Comparison of ENCODE assay signal across 8 cellular contexts in the genomic region with DNA sequence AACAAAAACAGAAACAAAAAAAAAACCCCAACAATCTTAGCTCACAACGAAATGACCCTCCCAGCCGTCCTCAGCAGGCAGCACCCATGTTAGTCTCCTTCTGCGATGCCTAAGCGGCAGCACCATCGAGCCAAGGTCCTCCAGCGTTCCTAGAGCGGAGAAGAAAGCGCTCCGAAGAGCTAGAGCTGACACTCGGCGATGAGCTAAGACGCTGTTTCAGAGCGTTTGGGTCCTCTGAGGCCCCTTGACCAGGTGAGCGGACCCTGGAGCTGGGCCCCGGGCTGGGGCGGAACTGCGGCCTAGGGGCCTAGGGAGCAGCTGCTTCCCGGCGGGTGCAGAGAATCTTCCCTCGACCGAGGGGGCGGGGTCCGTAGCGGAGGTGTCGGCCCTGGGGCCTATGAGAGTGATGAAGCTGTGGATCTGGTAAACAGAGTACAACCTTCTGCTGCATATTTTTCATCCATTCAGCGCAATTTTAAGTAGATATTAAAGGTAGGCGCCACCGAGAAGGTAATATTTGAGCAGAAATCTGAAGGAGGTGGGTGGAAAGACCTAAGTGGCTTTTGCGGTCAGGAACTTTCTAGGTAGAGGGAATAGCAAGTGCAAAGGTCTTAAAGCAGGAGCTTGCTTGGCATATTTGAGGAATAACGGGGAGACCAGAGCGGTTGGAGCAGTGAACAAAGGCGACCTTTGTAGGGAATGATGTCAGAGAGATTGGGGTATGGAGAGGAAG. TPM values are rescaled to one million over a fixed set of nuclear protein-coding genes. Genes with fewer than 3 reads are reported as not detected.
DNase-seq lines count a peak whose midpoint lies in the region; ATAC-seq and TF ChIP-seq lines count a peak whose summit lies in the region.

A gene (plus strand): TSS at position 182 of the 733 bp plus-strand sequence. CDS start 4,777 bp downstream, outside the sequence.

- H3K27me3 ChIP-seq in esophagus (ENCODE audit: control insufficient read depth in 1 of 2, insufficient read depth in 2 of 2, low read length in 2 of 2) (no peaks in the 10 kb centered on the region), mucosa of rectum (ENCODE audit: control insufficient read depth in 2 of 2, insufficient read depth in 2 of 2, low read length in 2 of 2) (no peaks in the 10 kb centered on the region)

- DNase-seq in DMS53 (lab: John Stamatoyannopoulos, UW), result peak; percentile 94
- DNase-seq in OCI-LY7 (ENCODE audit: low spot score), result peak; percentile 87
- peak; percentile 93 for DNase-seq in activated T-cell treated with anti-CD3 and anti-CD28 coated beads, Interleukin-2, amount 50 U/mL, for 24 hours
- DNase-seq in stimulated activated CD8-positive, alpha-beta memory T cell treated with anti-CD3 and anti-CD28 coated beads, Interleukin-4, amount 100 ng/mL, for 4 hours (ENCODE audit: low read depth in 2 of 2, low spot score in 1 of 2), result peak; percentile 67 to 84

- intact Hi-C loops in OCI-LY7 (cut with micrococcal nuclease; ENCODE audit: unreplicated experiment), result loop anchor here (2.0 kb wide), 1 partner anchor 14 kb away; a partner anchor contains a TSS

- H3K4me3 ChIP-seq in OCI-LY7 (ENCODE audit: low read depth, low read length, poor library complexity, severe bottlenecking) (peak within 1 kb of the TSS; percentile 76), esophagus (ENCODE audit: low read depth in 1 of 2, low read length in 2 of 2) (peak within 1 kb of the TSS; percentile 76 to 88), mucosa of rectum (ENCODE audit: low read length in 2 of 2) (peak within 1 kb of the TSS; percentile 81 to 93)

- ATAC-seq in GM21576 (IDR thresholded peaks at IDR 0.05; ENCODE audit: unreplicated experiment), result peak; percentile 87

- POLR2A ChIA-PET in OCI-LY7 (lab: Charles Lee), result interaction anchor here (0.6 to 2.4 kb wide), 10 partner anchors 14 to 484 kb away, joined by 3 to 24 read pairs (median 3); a partner anchor contains a TSS

- H3K4me3 Mint-ChIP-seq in IgD-negative memory B cell, result peak within 1 kb of the TSS in 1 of 4 donors; percentile 31
- H3K4me3 Mint-ChIP-seq in activated T-cell treated with anti-CD3 and anti-CD28 coated beads, Interleukin-2, amount 50 U/mL, for 24 hours, result no peak within 1 kb of the TSS

- H3K9ac ChIP-seq in mucosa of rectum (ENCODE audit: low read depth in 1 of 2, low read length in 2 of 2), result peak within 1 kb of the TSS; percentile 87 to 88

- peak within 1 kb of the TSS; percentile 97 for H2AFZ ChIP-seq in OCI-LY7 (ENCODE audit: low read length)

- no peaks in the 10 kb centered on the region for H3K27me3 Mint-ChIP-seq in IgD-negative memory B cell
- H3K27me3 Mint-ChIP-seq in activated T-cell treated with anti-CD3 and anti-CD28 coated beads, Interleukin-2, amount 50 U/mL, for 24 hours, result no peaks in the 10 kb centered on the region

- H4K20me1 ChIP-seq in OCI-LY7 (ENCODE audit: insufficient read depth, low read length), result no peaks in the 10 kb centered on the region

- H3K4me1 ChIP-seq in OCI-LY7 (ENCODE audit: insufficient read depth, low read length, poor library complexity, severe bottlenecking), result peaks cover 16% of the 10 kb centered on the region
- H3K4me1 ChIP-seq in esophagus (ENCODE audit: control insufficient read depth in 2 of 2, insufficient read depth in 2 of 2, low read length in 1 of 2), result no peaks in the 10 kb centered on the region
- peaks cover 0 to 9% of the 10 kb centered on the region in 2 donors for H3K4me1 ChIP-seq in mucosa of rectum (ENCODE audit: control insufficient read depth in 2 of 2, insufficient read depth in 2 of 2, low read length in 2 of 2)

- TF ChIP-seq CTCF in OCI-LY7 (conservative IDR thresholded peaks at IDR 0.05; ENCODE audit: low read length), result no peak

- H3K27ac ChIP-seq in OCI-LY7 (ENCODE audit: low read depth, low read length, poor library complexity, severe bottlenecking), result peak within 1 kb of the TSS; percentile 17
- peak within 1 kb of the TSS; percentile 80 to 91 for H3K27ac ChIP-seq in esophagus (ENCODE audit: low read depth in 2 of 2, low read length in 1 of 2)
- peak within 1 kb of the TSS; percentile 73 to 80 for H3K27ac ChIP-seq in mucosa of rectum (ENCODE audit: low read depth in 2 of 2, low read length in 2 of 2)

- H3K27ac Mint-ChIP-seq in IgD-negative memory B cell, result no peak within 1 kb of the TSS
- H3K27ac Mint-ChIP-seq in activated T-cell treated with anti-CD3 and anti-CD28 coated beads, Interleukin-2, amount 50 U/mL, for 24 hours, result no peak within 1 kb of the TSS

- no peaks in the 10 kb centered on the region for H3K9me2 ChIP-seq in OCI-LY7 (ENCODE audit: insufficient read depth, low read length)

- peaks cover 7 to 14% (median 9%) of the 10 kb centered on the region in 3 donors for H3K4me1 Mint-ChIP-seq in IgD-negative memory B cell
- peaks cover 39% of the 10 kb centered on the region for H3K4me1 Mint-ChIP-seq in activated T-cell treated with anti-CD3 and anti-CD28 coated beads, Interleukin-2, amount 50 U/mL, for 24 hours (ENCODE audit: low read depth)

- no peaks in the 10 kb centered on the region for H3K36me3 ChIP-seq in OCI-LY7 (ENCODE audit: insufficient read depth, low read length)
- peaks cover 0 to 3% of the 10 kb centered on the region in 2 donors for H3K36me3 ChIP-seq in esophagus (ENCODE audit: control insufficient read depth in 2 of 2, insufficient read depth in 2 of 2, low read length in 1 of 2)
- peaks cover 0 to 5% of the 10 kb centered on the region in 2 donors for H3K36me3 ChIP-seq in mucosa of rectum (ENCODE audit: control insufficient read depth in 2 of 2, insufficient read depth in 2 of 2, low read length in 2 of 2)

- H3K4me2 ChIP-seq in OCI-LY7 (ENCODE audit: low read length), result peak within 1 kb of the TSS; percentile 88

- 0 to 1% methylated on average over 32 of the region's 32 CpGs for WGBS in esophagus, 2 donors

- BruUV-seq in OCI-LY7 (replicated peaks; lab: Mats Ljungman, UMichigan), result TSS peak; percentile 58

- H3K9me3 ChIP-seq in OCI-LY7 (ENCODE audit: low read length) (no peaks in the 10 kb centered on the region), esophagus (ENCODE audit: control insufficient read depth in 2 of 2, insufficient read depth in 1 of 2, low read depth in 1 of 2, low read length in 1 of 2) (no peaks in the 10 kb centered on the region), mucosa of rectum (ENCODE audit: control insufficient read depth in 2 of 2, low read length in 2 of 2) (no peaks in the 10 kb centered on the region)

- H3K36me3 Mint-ChIP-seq in IgD-negative memory B cell, result peaks cover 3% of the 10 kb centered on the region
- peaks cover 15% of the 10 kb centered on the region for H3K36me3 Mint-ChIP-seq in activated T-cell treated with anti-CD3 and anti-CD28 coated beads, Interleukin-2, amount 50 U/mL, for 24 hours (ENCODE audit: low read depth)

- H3K79me2 ChIP-seq in OCI-LY7 (ENCODE audit: insufficient read depth, low read depth, low read length), result no peaks in the 10 kb centered on the region

- CTCF ChIA-PET in OCI-LY7 (lab: Charles Lee; ENCODE audit: unreplicated experiment), result interaction anchor here (0.6 kb wide), 1 partner anchor 125 kb away, joined by 3 read pairs; a partner anchor contains a TSS

- H3K9me3 Mint-ChIP-seq in IgD-negative memory B cell, result no peaks in the 10 kb centered on the region
- H3K9me3 Mint-ChIP-seq in activated T-cell treated with anti-CD3 and anti-CD28 coated beads, Interleukin-2, amount 50 U/mL, for 24 hours, result no peaks in the 10 kb centered on the region

RNA-seq across cellular contexts. Expression of the gene that starts here (rescaled TPM):
- polyA plus RNA-seq in IgD-negative memory B cell (21.6 TPM), esophagus (1 to 10 TPM; 3.6 to 4.7 TPM)
- total RNA-seq in OCI-LY7 (2014; rRNA removed; shearing (Covaris generic)), result 6.8 and 15.4 TPM in 2 replicates
- 2.8 and 6.3 TPM in 2 replicates for total RNA-seq in OCI-LY7 (2022)

Comparison
In these comparisons a context has a peak if more than half of its experiments do, and no peak if none do; other contexts are left out.
1. Peak in every context shown above with its lines: DNase-seq, ATAC-seq, H3K4me3 ChIP-seq and H3K27ac ChIP-seq.
2. H3K27ac ChIP-seq: peak in every context shown above with its lines; median percentile 86 in esophagus; 76 in mucosa of rectum; 17 in OCI-LY7.